17 cellular contexts compared by ENCODE assay signal in the genomic region with DNA sequence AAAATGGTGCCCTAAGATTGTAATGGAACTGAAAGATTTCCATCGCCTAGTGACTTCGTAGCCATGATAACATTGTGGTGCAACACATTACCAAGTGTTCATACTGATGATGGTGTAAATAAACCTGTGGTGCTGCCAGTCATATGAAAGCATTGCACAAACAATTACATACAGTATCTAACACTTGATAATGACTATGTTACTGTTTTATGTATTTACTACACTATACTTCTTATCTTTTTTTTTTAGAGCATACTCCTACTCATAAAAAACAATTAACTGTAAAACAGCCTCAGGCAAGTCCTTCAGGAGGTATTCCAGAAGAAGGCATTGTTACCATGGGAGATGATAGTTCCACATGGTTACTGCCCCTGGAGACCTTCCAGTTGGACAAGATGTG.
A peak's percentile ranks its signal among the peaks of the same experiment; 100 is the strongest.
DNase-seq lines count a peak whose midpoint lies in the region; ATAC-seq and TF ChIP-seq lines count a peak whose summit lies in the region.
"Had no signal": no experiment of that assay in that cellular context is flagged by ENCODE, and none has a peak within 500 bp of the region (broad histone marks: within the 10 kb centered on the region; RNA-seq: fewer than 3 reads in every experiment).

No MANE protein-coding gene starts in this region.

- intact Hi-C loops in heart right ventricle (cut with DNase I) (loop anchor here in 2 of 10 donors (5.0 to 10.0 kb wide), 3 partner anchors 153 to 166 kb away; partner anchors contain the start of gene EDNRA (in 1 of the 2)), left cardiac atrium (cut with DNase I) (loop anchor here in 1 of 2 donors (5.0 kb wide), 2 partner anchors 154 to 156 kb away; partner anchors contain the start of gene EDNRA), mucosa of descending colon (cut with DNase I, micrococcal nuclease) (no loop called here)

- H3K4me1 ChIP-seq in heart right ventricle = peaks cover 0 to 28% (median 15%) of the 10 kb centered on the region in 9 donors
- H3K4me1 ChIP-seq in BE2C = peaks cover 7% of the 10 kb centered on the region
- H3K4me1 ChIP-seq in mucosa of descending colon (ENCODE audit: low read depth) = no peaks in the 10 kb centered on the region

- 83 to 92% methylated on average over 2 of the region's 2 CpGs for WGBS in heart right ventricle, 2 donors

- H3K9me3 ChIP-seq in heart right ventricle = no peaks in the 10 kb centered on the region
- no peaks in the 10 kb centered on the region for H3K9me3 ChIP-seq in BE2C
- no peaks in the 10 kb centered on the region for H3K9me3 ChIP-seq in mucosa of descending colon
- H3K9me3 ChIP-seq: BLaER1 treated with 17β-estradiol and CSF1 and Interleukin-3, amounts not matched to agents 10 nM and 100 nM had no signal

- DNase-seq in heart right ventricle (no peak), left cardiac atrium (no peak), BE2C (peak; percentile 8), M059J (ENCODE audit: low read depth) (peak; percentile 32), mucosa of descending colon (peak in 1 of 3 donors; percentile 31), HuH-7.5 (ENCODE audit: low spot score) (no peak)
- no peak for DNase-seq in stimulated activated CD4-positive, alpha-beta T cell treated with anti-CD3 and anti-CD28 coated beads, Interleukin-12 subunit alpha, Interleukin-12 subunit beta, amount 100 ng/mL, for 4 hours
- DNase-seq: 8988T; Calu3; CD8-positive, alpha-beta T cell; DMS79 treated with DMSO at 0.1 percent for 48 hours; GF-D8; GOT3; H7; HFFc6 had no signal

- H3K36me3 ChIP-seq in heart right ventricle = no peaks in the 10 kb centered on the region
- H3K36me3 ChIP-seq in BE2C = no peaks in the 10 kb centered on the region
- H3K36me3 ChIP-seq in mucosa of descending colon (ENCODE audit: low read depth) = no peaks in the 10 kb centered on the region
- H3K36me3 ChIP-seq: BLaER1 treated with 17β-estradiol and CSF1 and Interleukin-3, amounts not matched to agents 10 nM and 100 nM had no signal

- ATAC-seq in heart right ventricle (no peak), left cardiac atrium (no peak), mucosa of descending colon (peak; percentile 85)
- ATAC-seq: CD8-positive, alpha-beta T cell; HCT116 had no signal

- H3K27ac ChIP-seq in heart right ventricle = peak overlapping the region in 6 of 10 donors; percentile 7 to 65 (median 55)
- H3K27ac ChIP-seq: BLaER1 treated with 17β-estradiol and CSF1 and Interleukin-3, amounts not matched to agents 10 nM and 100 nM had no signal

- TF ChIP-seq CTCF in heart right ventricle (IDR thresholded peaks at IDR 0.05) (no peak), BE2C (IDR thresholded peaks at IDR 0.05; ENCODE audit: low read depth, low read length) (no peak), mucosa of descending colon (IDR thresholded peaks at IDR 0.05) (no peak)

- H3K4me3 ChIP-seq in heart right ventricle = no peak overlapping the region
- no peak overlapping the region for H3K4me3 ChIP-seq in BE2C (ENCODE audit: low read depth, low read length)
- no peak overlapping the region for H3K4me3 ChIP-seq in mucosa of descending colon
- H3K4me3 ChIP-seq: BLaER1 treated with 17β-estradiol and CSF1 and Interleukin-3, amounts not matched to agents 10 nM and 100 nM had no signal

- no peaks in the 10 kb centered on the region for H3K27me3 ChIP-seq in heart right ventricle
- no peaks in the 10 kb centered on the region for H3K27me3 ChIP-seq in BE2C
- H3K27me3 ChIP-seq: BLaER1 treated with 17β-estradiol and CSF1 and Interleukin-3, amounts not matched to agents 10 nM and 100 nM had no signal

Comparison
In these comparisons a context has a peak if more than half of its experiments do, and no peak if none do; other contexts are left out.
1. DNase-seq: peak in BE2C (single experiment) and M059J (single experiment); none in heart right ventricle (0 of 2), left cardiac atrium (single experiment), stimulated activated CD4-positive, alpha-beta T cell treated with anti-CD3 and anti-CD28 coated beads, Interleukin-12 subunit alpha, Interleukin-12 subunit beta, amount 100 ng/mL, for 4 hours (single experiment) and HuH-7.5 (single experiment).